In the genomic region with DNA sequence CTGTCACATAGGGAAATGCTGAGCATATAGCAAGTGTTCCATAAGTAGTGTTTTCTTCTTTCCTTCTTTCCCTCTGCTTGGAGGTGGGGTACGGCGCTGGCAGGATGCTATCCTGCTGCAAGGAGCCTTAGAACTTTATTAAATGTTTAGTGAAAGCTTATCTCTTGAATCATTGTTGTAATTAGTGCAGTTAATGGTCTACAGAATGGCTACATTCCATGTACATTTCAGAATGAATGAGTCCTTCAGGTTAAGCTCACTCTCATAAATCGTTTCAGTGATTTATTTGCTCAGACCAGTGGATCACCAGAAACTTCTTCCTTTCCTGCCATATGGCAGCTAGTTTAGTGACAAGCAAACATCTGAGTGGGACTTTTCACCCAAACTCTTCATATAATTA, we compare ENCODE assay signal across 26 cellular contexts.
"Had no signal": no experiment of that assay in that cellular context is flagged by ENCODE, and none has a peak within 500 bp of the region (broad histone marks: within the 10 kb centered on the region; RNA-seq: fewer than 3 reads in every experiment).

No MANE protein-coding gene starts in this region.

- H3K27ac ChIP-seq: brain microvascular endothelial cell, cardiac muscle cell, Peyer's patch, RWPE1, SJSA1 had no signal

- H3K9me3 ChIP-seq: Peyer's patch, SJSA1 had no signal

- ATAC-seq: activated CD8-positive, alpha-beta memory T cell treated with anti-CD3 and anti-CD28 coated beads, Interleukin-2, amount 10 ng/mL, durations not matched to agents 7 days and 5 days; SK-N-SH treated with all-trans-retinoic acid at 6 μM for 48 hours; WTC11 had no signal

- H3K36me3 ChIP-seq: brain microvascular endothelial cell, cardiac muscle cell, Peyer's patch had no signal

- H3K27me3 ChIP-seq: brain microvascular endothelial cell, cardiac muscle cell, Peyer's patch, SJSA1 had no signal

- H3K4me3 ChIP-seq: cardiac muscle cell, Peyer's patch, SJSA1 had no signal

- DNase-seq: activated CD4-positive, alpha-beta T cell treated with anti-CD3 and anti-CD28 coated beads for 48 hours; activated CD4-positive, alpha-beta T cell treated with anti-CD3 and anti-CD28 coated beads, Interleukin-2, amount 50 U/mL, for 4 hours; activated CD4-positive, CD25-positive, alpha-beta regulatory T cell treated with anti-CD3 and anti-CD28 coated beads, Interleukin-2, amount 50 U/mL, for 72 hours; activated CD8-positive, alpha-beta memory T cell treated with anti-CD3 and anti-CD28 coated beads, Interleukin-2, amount 10 ng/mL, durations not matched to agents 7 days and 5 days; activated gamma-delta T cell treated with Interleukin-2 at 50 U/mL for 16 hours; activated naive CD4-positive, alpha-beta T cell treated with anti-CD3 and anti-CD28 coated beads, Interleukin-2, amount 10 ng/mL, durations not matched to agents 7 days and 5 days; activated naive CD8-positive, alpha-beta T cell treated with anti-CD3 and anti-CD28 coated beads for 36 hours; activated T-cell treated with anti-CD3 and anti-CD28 coated beads, Interleukin-2, amount 50 U/mL, for 48 hours; brain microvascular endothelial cell; Kasumi-1; KBM-7; NCI-H1048; NCI-H1930; NCI-H2171; NCI-H2227 treated with DMSO at 0.1 percent for 48 hours; NCI-H526 treated with DMSO at 0.1 percent for 48 hours; NK-92 treated with Interleukin-12 subunit alpha and Interleukin-12 subunit beta, amount 100 ng/mL, for 24 hours; OCI-M1; Peyer's patch; SHP77; SW 1271 had no signal
